19 cellular contexts compared by ENCODE assay signal in genomic region chr14:106876711-106877110, GRCh38.
DNase-seq lines count a peak whose midpoint lies in the region; ATAC-seq and TF ChIP-seq lines count a peak whose summit lies in the region.
"Had no signal": no experiment of that assay in that cellular context is flagged by ENCODE, and none has a peak within 500 bp of the region (broad histone marks: within the 10 kb centered on the region; RNA-seq: fewer than 3 reads in every experiment).

No MANE protein-coding gene starts in this region.

- H3K27me3 ChIP-seq in BLaER1 (no peaks in the 10 kb centered on the region), DOHH2 (ENCODE audit: control insufficient read depth, low read length) (no peaks in the 10 kb centered on the region), Loucy (ENCODE audit: insufficient read depth, low read length, poor library complexity, severe bottlenecking) (no peaks in the 10 kb centered on the region)
- H3K27me3 ChIP-seq in CD4-positive, alpha-beta T cell (ENCODE audit: control insufficient read depth, insufficient read depth, low read length) = peaks cover 19% of the 10 kb centered on the region

- no peak for TF ChIP-seq CTCF in DOHH2 (IDR thresholded peaks at IDR 0.05; ENCODE audit: low read depth, low read length, poor library complexity, severe bottlenecking)
- TF ChIP-seq CTCF in Loucy (conservative IDR thresholded peaks at IDR 0.05; ENCODE audit: low read length) = no peak
- TF ChIP-seq CTCF in CD4-positive, alpha-beta T cell (IDR thresholded peaks at IDR 0.05) = no peak
- TF ChIP-seq CTCF in GM20000 (IDR thresholded peaks at IDR 0.05; ENCODE audit: extremely low read depth, missing control alignments) = no peak
- TF ChIP-seq CTCF in lower leg skin (IDR thresholded peaks at IDR 0.05) = no peak

- CTCF ChIA-PET in CD4-positive, alpha-beta T cell (lab: Charles Lee) = no interaction called here

- no peak overlapping the region for H3K4me3 Mint-ChIP-seq in CD4-positive, alpha-beta T cell
- H3K4me3 Mint-ChIP-seq: B cell; CD14-positive monocyte; CD8-positive, alpha-beta T cell; HFFc6 had no signal

- peaks cover 19% of the 10 kb centered on the region for H3F3A ChIP-seq in DOHH2 (ENCODE audit: control insufficient read depth, insufficient read depth)
- 0 out of 2 replicates have a peak, but pooled peaks cover 3% of the 10 kb centered on the region for H3F3A ChIP-seq in Loucy (ENCODE audit: low read depth)

- H3K4me1 ChIP-seq in BLaER1 = peaks cover 74% of the 10 kb centered on the region
- H3K4me1 ChIP-seq in DOHH2 (ENCODE audit: control insufficient read depth, low read length) = peaks cover 71% of the 10 kb centered on the region
- peaks cover 59% of the 10 kb centered on the region for H3K4me1 ChIP-seq in Loucy (ENCODE audit: insufficient read depth, low read length, poor library complexity, severe bottlenecking)

- H4K20me1 ChIP-seq in BLaER1 (no peaks in the 10 kb centered on the region), DOHH2 (ENCODE audit: control insufficient read depth, insufficient read depth, low read depth, low read length) (no peaks in the 10 kb centered on the region), Loucy (ENCODE audit: insufficient read depth, low read length, poor library complexity, severe bottlenecking) (no peaks in the 10 kb centered on the region)

- H2AFZ ChIP-seq in Loucy (ENCODE audit: low read length) = peak overlapping the region; percentile 81; the same call in 1 of the 2 replicates

- H3K27me3 Mint-ChIP-seq in CD4-positive, alpha-beta T cell = peaks cover 27% of the 10 kb centered on the region

- POLR2A ChIA-PET in CD4-positive, alpha-beta T cell (lab: Charles Lee) = no interaction called here

- H3K36me3 ChIP-seq in BLaER1 (no peaks in the 10 kb centered on the region), DOHH2 (ENCODE audit: control insufficient read depth, low read length) (peaks cover 3% of the 10 kb centered on the region; the same call in 1 of the 2 replicates), Loucy (ENCODE audit: insufficient read depth, low read length) (no peaks in the 10 kb centered on the region)

- H3K9me2 ChIP-seq in DOHH2 (replicated peaks; ENCODE audit: control insufficient read depth, low read length) (no peaks in the 10 kb centered on the region), Loucy (replicated peaks; ENCODE audit: low read depth, low read length) (no peaks in the 10 kb centered on the region)

- no peak overlapping the region for H3K27ac Mint-ChIP-seq in CD4-positive, alpha-beta T cell
- H3K27ac Mint-ChIP-seq: B cell; CD14-positive monocyte; CD8-positive, alpha-beta T cell; HFFc6 had no signal

- no peak overlapping the region for H3K4me3 ChIP-seq in BLaER1
- peak overlapping the region; percentile 16; the same call in 1 of the 2 replicates for H3K4me3 ChIP-seq in DOHH2 (ENCODE audit: low read length)
- no peak overlapping the region for H3K4me3 ChIP-seq in Loucy (ENCODE audit: low read length, poor library complexity, severe bottlenecking)
- H3K4me3 ChIP-seq in lower leg skin (ENCODE audit: low read depth, poor library complexity, severe bottlenecking) = no peak overlapping the region

- DNase-seq in OCI-M1 (lab: John Stamatoyannopoulos, UW) = peak; percentile 56
- DNase-seq in CD4-positive, alpha-beta T cell = no peak
- DNase-seq in NCI-H748 treated with DMSO at 0.1 percent for 48 hours (lab: John Stamatoyannopoulos, UW) = no peak
- DNase-seq in GM20000 (ENCODE audit: low spot score) = no peak
- no peak for DNase-seq in lower leg skin (ENCODE audit: low spot score in 2 of 2)
- DNase-seq: 8988T; Calu3; CD8-positive, alpha-beta T cell; DMS79 treated with DMSO at 0.1 percent for 48 hours; GOT3; H7; HFFc6 had no signal

- no peaks in the 10 kb centered on the region for H3K9me3 ChIP-seq in BLaER1
- H3K9me3 ChIP-seq in DOHH2 (ENCODE audit: control insufficient read depth, insufficient read depth, low read length) = peaks cover 25% of the 10 kb centered on the region
- H3K9me3 ChIP-seq in Loucy (ENCODE audit: insufficient read depth, low read depth, low read length) = no peaks in the 10 kb centered on the region
- H3K9me3 ChIP-seq in CD4-positive, alpha-beta T cell (ENCODE audit: control insufficient read depth, low read length) = no peaks in the 10 kb centered on the region

- H3K36me3 Mint-ChIP-seq in CD4-positive, alpha-beta T cell (ENCODE audit: low read depth) = no peaks in the 10 kb centered on the region
- H3K36me3 Mint-ChIP-seq: CD14-positive monocyte; CD8-positive, alpha-beta T cell had no signal

- H3K4me1 Mint-ChIP-seq in CD4-positive, alpha-beta T cell (ENCODE audit: low read depth) = peaks cover 23% of the 10 kb centered on the region

- H3K27ac ChIP-seq in BLaER1 = peak overlapping the region; percentile 86
- peak overlapping the region; percentile 88 for H3K27ac ChIP-seq in DOHH2 (ENCODE audit: low read depth, low read length)
- no peak overlapping the region for H3K27ac ChIP-seq in CD4-positive, alpha-beta T cell (ENCODE audit: low read depth, low read length)
- H3K27ac ChIP-seq: KMS-11 had no signal

- H3K79me2 ChIP-seq in DOHH2 (ENCODE audit: control insufficient read depth, low read length) = no peaks in the 10 kb centered on the region
- no peaks in the 10 kb centered on the region for H3K79me2 ChIP-seq in Loucy (ENCODE audit: insufficient read depth, low read length)

- H3K4me2 ChIP-seq in BLaER1 = peak overlapping the region; percentile 88
- peak overlapping the region; percentile 85 for H3K4me2 ChIP-seq in DOHH2 (ENCODE audit: low read length)
- H3K4me2 ChIP-seq in Loucy (ENCODE audit: low read depth, low read length, poor library complexity, severe bottlenecking) = peak overlapping the region; percentile 63

- no peak overlapping the region for H3K9ac ChIP-seq in BLaER1
- peak overlapping the region; percentile 72 for H3K9ac ChIP-seq in Loucy (ENCODE audit: low read depth, low read length, poor library complexity, severe bottlenecking)
- H3K9ac ChIP-seq: KMS-11 had no signal

- TF ChIP-seq POLR2A in lower leg skin (IDR thresholded peaks at IDR 0.05) = no peak

- ATAC-seq in CD4-positive, alpha-beta T cell (ENCODE audit: poor library complexity) = no peak
- ATAC-seq: CD8-positive, alpha-beta T cell; HCT116 had no signal

- H3K9me3 Mint-ChIP-seq in CD4-positive, alpha-beta T cell = no peaks in the 10 kb centered on the region
- H3K9me3 Mint-ChIP-seq: CD8-positive, alpha-beta T cell had no signal

- 67 to 79% methylated on average over 3 of the region's 3 CpGs for WGBS in lower leg skin, 2 donors

- intact Hi-C loops in CD4-positive, alpha-beta T cell (cut with DNase I, micrococcal nuclease) = no loop called here
- intact Hi-C loops in lower leg skin (cut with DNase I; ENCODE audit: low total_unique reads) = no loop called here
